13 cellular contexts compared by ENCODE assay signal in genomic region chr18:76357174-76357573, GRCh38.
DNase-seq lines count a peak whose midpoint lies in the region; ATAC-seq and TF ChIP-seq lines count a peak whose summit lies in the region.
"Had no signal": no experiment of that assay in that cellular context is flagged by ENCODE, and none has a peak within 500 bp of the region (broad histone marks: within the 10 kb centered on the region; RNA-seq: fewer than 3 reads in every experiment).

No MANE protein-coding gene starts in this region.

- peak; percentile 46 for DNase-seq in cardiac septum (ENCODE audit: low spot score)
- DNase-seq in Right ventricle myocardium inferior (ENCODE audit: missing footprints) = no peak
- DNase-seq in ecto neural progenitor cell (ENCODE audit: low spot score) = peak; percentile 13
- DNase-seq in progenitor cell of endocrine pancreas (ENCODE audit: low spot score, unreplicated experiment) = no peak
- DNase-seq in COLO668 (lab: John Stamatoyannopoulos, UW; ENCODE audit: unreplicated experiment) = no peak
- no peak for DNase-seq in activated CD4-positive, CD25-positive, alpha-beta regulatory T cell treated with anti-CD3 and anti-CD28 coated beads, Interleukin-2, amount 50 U/mL, for 72 hours
- DNase-seq: C1 segment of cervical spinal cord; Caco-2; CD4-positive, CD25-positive, alpha-beta regulatory T cell; CD8-positive, alpha-beta memory T cell; GM23248; HCEC 1CT had no signal

- peak overlapping the region; percentile 53 for H3K27ac Mint-ChIP-seq in progenitor cell of endocrine pancreas
- H3K27ac Mint-ChIP-seq: B cell; CD8-positive, alpha-beta memory T cell had no signal

- intact Hi-C loops in cardiac septum (cut with DNase I) (no loop called here), Right ventricle myocardium inferior (cut with DNase I) (loop anchor here (10.0 kb wide), 1 partner anchor 1712 kb away; no protein-coding TSS in a partner anchor)

- H3K36me3 Mint-ChIP-seq in progenitor cell of endocrine pancreas (ENCODE audit: insufficient read depth) = peaks cover 61% of the 10 kb centered on the region
- H3K36me3 Mint-ChIP-seq: CD4-positive, CD25-positive, alpha-beta regulatory T cell; CD8-positive, alpha-beta memory T cell had no signal

- ATAC-seq in Right ventricle myocardium inferior = no peak

- no peaks in the 10 kb centered on the region for H3K4me1 Mint-ChIP-seq in progenitor cell of endocrine pancreas (ENCODE audit: low read depth)
- H3K4me1 Mint-ChIP-seq: B cell; CD4-positive, CD25-positive, alpha-beta regulatory T cell; CD8-positive, alpha-beta memory T cell had no signal

- H3K4me3 Mint-ChIP-seq in progenitor cell of endocrine pancreas (ENCODE audit: low read depth) = no peak overlapping the region
- H3K4me3 Mint-ChIP-seq: B cell; CD4-positive, CD25-positive, alpha-beta regulatory T cell; CD8-positive, alpha-beta memory T cell had no signal

- TF ChIP-seq CTCF in progenitor cell of endocrine pancreas (IDR thresholded peaks at IDR 0.05; ENCODE audit: unreplicated experiment) = no peak

- H3K9me3 Mint-ChIP-seq in progenitor cell of endocrine pancreas (ENCODE audit: low read depth) = peaks cover 15% of the 10 kb centered on the region
- H3K9me3 Mint-ChIP-seq: CD4-positive, CD25-positive, alpha-beta regulatory T cell; CD8-positive, alpha-beta memory T cell had no signal

- no peaks in the 10 kb centered on the region for H3K27me3 Mint-ChIP-seq in progenitor cell of endocrine pancreas
- H3K27me3 Mint-ChIP-seq: B cell; CD4-positive, CD25-positive, alpha-beta regulatory T cell had no signal

Comparison
In these comparisons a context has a peak if more than half of its experiments do, and no peak if none do; other contexts are left out.
1. DNase-seq: peak in cardiac septum (single experiment) and ecto neural progenitor cell (single experiment); none in Right ventricle myocardium inferior (single experiment), progenitor cell of endocrine pancreas (single experiment), COLO668 (single experiment) and activated CD4-positive, CD25-positive, alpha-beta regulatory T cell treated with anti-CD3 and anti-CD28 coated beads, Interleukin-2, amount 50 U/mL, for 72 hours (single experiment).